22 cellular contexts compared by ENCODE assay signal in the genomic region with DNA sequence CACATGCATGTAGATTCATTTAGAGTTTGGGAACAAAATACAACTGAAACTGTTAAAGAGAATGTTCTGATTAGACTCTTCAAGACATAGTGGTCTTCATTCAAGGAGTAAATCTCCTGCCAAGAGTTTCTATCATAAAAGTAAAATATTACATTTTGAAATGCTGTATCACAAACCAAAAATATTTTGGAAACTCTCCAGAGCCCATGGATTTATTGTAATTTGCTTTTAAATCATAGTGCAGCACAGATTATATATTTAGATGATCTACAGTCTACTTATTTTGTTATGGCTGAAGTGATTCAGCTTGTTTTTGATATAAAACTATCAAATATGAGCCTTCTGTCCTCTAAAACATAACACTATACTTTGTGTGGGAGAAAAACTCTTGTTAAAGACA.
"Had no signal": no experiment of that assay in that cellular context is flagged by ENCODE, and none has a peak within 500 bp of the region (broad histone marks: within the 10 kb centered on the region; RNA-seq: fewer than 3 reads in every experiment).

No MANE protein-coding gene starts in this region.

- H3K4me1 ChIP-seq: right lobe of liver had no signal

- H3K4me1 Mint-ChIP-seq: activated B cell treated with CpG ODN at 0.5 μM for 24 hours; activated CD4-positive, alpha-beta T cell treated with anti-CD3 and anti-CD28 coated beads for 36 hours; activated naive CD8-positive, alpha-beta T cell treated with anti-CD3 and anti-CD28 coated beads for 36 hours; nephron progenitor cell; stimulated activated memory B cell treated with anti-CD40 and anti-IgM and Interleukin-4, amounts not matched to agents 10 μg/mL and 1 μg/mL and 100 μg/mL, for 72 hours; T-helper 17 cell had no signal

- H3K27ac ChIP-seq: hepatocyte, left ventricle myocardium inferior, right lobe of liver, stomach, transverse colon, vagina had no signal

- H3K9me3 ChIP-seq: right lobe of liver, vagina had no signal

- H3K27me3 Mint-ChIP-seq: activated B cell treated with CpG ODN at 0.5 μM for 24 hours; activated CD4-positive, alpha-beta T cell treated with anti-CD3 and anti-CD28 coated beads for 36 hours; activated naive CD8-positive, alpha-beta T cell treated with anti-CD3 and anti-CD28 coated beads for 36 hours; stimulated activated memory B cell treated with anti-CD40 and anti-IgM and Interleukin-4, amounts not matched to agents 10 μg/mL and 1 μg/mL and 100 μg/mL, for 72 hours; T-helper 17 cell had no signal

- H3K4me3 Mint-ChIP-seq: activated B cell treated with CpG ODN at 0.5 μM for 24 hours; activated CD4-positive, alpha-beta T cell treated with anti-CD3 and anti-CD28 coated beads for 36 hours; activated naive CD8-positive, alpha-beta T cell treated with anti-CD3 and anti-CD28 coated beads for 36 hours; immature natural killer cell; nephron progenitor cell; stimulated activated memory B cell treated with anti-CD40 and anti-IgM and Interleukin-4, amounts not matched to agents 10 μg/mL and 1 μg/mL and 100 μg/mL, for 72 hours; T-helper 17 cell had no signal

- H3K27ac Mint-ChIP-seq: activated B cell treated with CpG ODN at 0.5 μM for 24 hours; activated CD4-positive, alpha-beta T cell treated with anti-CD3 and anti-CD28 coated beads for 36 hours; activated naive CD8-positive, alpha-beta T cell treated with anti-CD3 and anti-CD28 coated beads for 36 hours; immature natural killer cell; nephron progenitor cell; stimulated activated memory B cell treated with anti-CD40 and anti-IgM and Interleukin-4, amounts not matched to agents 10 μg/mL and 1 μg/mL and 100 μg/mL, for 72 hours; T-helper 17 cell had no signal

- H3K79me2 ChIP-seq: hepatocyte had no signal

- DNase-seq: activated B cell treated with CpG ODN at 0.5 μM for 24 hours; activated CD4-positive, alpha-beta T cell treated with anti-CD3 and anti-CD28 coated beads for 36 hours; activated CD4-positive, alpha-beta T cell treated with anti-CD3 and anti-CD28 coated beads, Interleukin-2, amount 50 U/mL, for 48 hours; activated naive CD4-positive, alpha-beta T cell treated with Interleukin-2 at 50 U/mL for 16 hours; activated naive CD8-positive, alpha-beta T cell treated with anti-CD3 and anti-CD28 coated beads for 36 hours; activated T-cell treated with anti-CD3 and anti-CD28 coated beads, Interleukin-2, amount 50 U/mL, for 48 hours; amygdala; effector memory CD4-positive, alpha-beta T cell; immature natural killer cell; left ventricle myocardium inferior; nephron progenitor cell; posterior cingulate gyrus; right lobe of liver; stimulated activated CD4-positive, alpha-beta T cell treated with anti-CD3 and anti-CD28 coated beads, Interleukin-15, amount 100 ng/mL, for 24 hours; stomach; T-helper 17 cell; transverse colon had no signal

- ATAC-seq: activated CD4-positive, alpha-beta T cell treated with anti-CD3 and anti-CD28 coated beads for 36 hours; esophagus mucosa; right lobe of liver; stimulated activated memory B cell treated with anti-CD40 and anti-IgM and Interleukin-4, amounts not matched to agents 10 μg/mL and 1 μg/mL and 100 μg/mL, for 72 hours; T-helper 17 cell had no signal

- H3K36me3 ChIP-seq: right lobe of liver, stomach, transverse colon, vagina had no signal

- H3K4me3 ChIP-seq: hepatocyte, left ventricle myocardium inferior, right lobe of liver, smooth muscle cell, stomach, transverse colon, vagina had no signal

- H3K27me3 ChIP-seq: hepatocyte, right lobe of liver, stomach, transverse colon, vagina had no signal

- H2AFZ ChIP-seq: hepatocyte had no signal
